ENCODE assay signal across 18 cellular contexts in the genomic region with DNA sequence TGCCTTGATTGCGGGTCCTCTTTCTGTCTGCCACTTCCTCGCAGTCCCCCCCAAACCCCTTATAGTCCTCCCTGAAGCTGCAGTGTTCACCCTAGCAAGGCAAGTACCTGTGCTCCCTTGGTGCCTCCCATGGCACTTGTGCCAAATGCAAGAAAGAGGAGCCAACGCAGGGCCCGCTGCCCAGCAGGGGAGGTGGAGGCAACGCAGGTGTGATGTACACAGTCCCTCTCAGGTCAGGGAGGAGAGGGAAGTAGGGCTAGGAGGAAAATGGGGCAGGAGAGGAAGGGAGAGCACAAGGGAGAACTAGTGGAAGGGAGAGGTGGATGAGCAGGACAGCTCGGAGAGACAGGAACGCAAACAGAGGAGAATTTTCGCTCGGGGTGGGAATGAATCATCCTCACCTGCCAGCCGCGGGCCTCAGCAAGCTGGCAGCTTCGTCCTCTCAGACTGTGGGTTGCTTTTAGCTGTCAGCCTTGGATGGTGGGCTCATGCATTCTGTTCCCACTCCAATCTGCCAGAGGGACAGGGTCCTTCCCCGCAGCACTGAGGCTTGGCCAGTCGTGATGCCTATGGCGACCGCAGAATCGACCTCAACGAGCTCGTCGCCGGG.
"Had no signal": no experiment of that assay in that cellular context is flagged by ENCODE, and none has a peak within 500 bp of the region (broad histone marks: within the 10 kb centered on the region; RNA-seq: fewer than 3 reads in every experiment).

No MANE protein-coding gene starts in this region.

- H3K27ac Mint-ChIP-seq: naive thymus-derived CD4-positive, alpha-beta T cell; type B pancreatic cell had no signal

- H3K36me3 ChIP-seq: heart left ventricle, pancreas, prostate gland, stomach had no signal

- DNase-seq: central memory CD4-positive, alpha-beta T cell; effector memory CD4-positive, alpha-beta T cell; heart left ventricle; hippocampal formation; left colon; left ventricle myocardium superior; mesendoderm; naive thymus-derived CD4-positive, alpha-beta T cell; pancreas; small intestine; stimulated activated CD4-positive, alpha-beta T cell treated with anti-CD3 and anti-CD28 coated beads, Interleukin-12 subunit alpha, Interleukin-12 subunit beta, amount 100 ng/mL, for 4 hours; stimulated activated naive CD4-positive, alpha-beta T cell; stomach had no signal

- H3K9me3 ChIP-seq: heart left ventricle, pancreas, prostate gland, stomach had no signal

- ATAC-seq: esophagus mucosa; heart left ventricle; left colon; left ventricle myocardium superior; naive thymus-derived CD4-positive, alpha-beta T cell; pancreas had no signal

- H3K4me1 ChIP-seq: pancreas, prostate gland, stomach had no signal

- H3K27me3 ChIP-seq: heart left ventricle, pancreas had no signal

- FAIRE-seq: endometrium, frontal cortex, pancreas, small intestine had no signal

- H3K36me3 Mint-ChIP-seq: naive thymus-derived CD4-positive, alpha-beta T cell had no signal

- H3K27ac ChIP-seq: pancreas, prostate gland, stomach had no signal

- H3K4me1 Mint-ChIP-seq: naive thymus-derived CD4-positive, alpha-beta T cell had no signal

- H3K4me3 Mint-ChIP-seq: naive thymus-derived CD4-positive, alpha-beta T cell; type B pancreatic cell had no signal

- H3K4me3 ChIP-seq: heart left ventricle, pancreas, prostate gland, stomach had no signal
